1 cellular context compared by ENCODE assay signal in the genomic region with DNA sequence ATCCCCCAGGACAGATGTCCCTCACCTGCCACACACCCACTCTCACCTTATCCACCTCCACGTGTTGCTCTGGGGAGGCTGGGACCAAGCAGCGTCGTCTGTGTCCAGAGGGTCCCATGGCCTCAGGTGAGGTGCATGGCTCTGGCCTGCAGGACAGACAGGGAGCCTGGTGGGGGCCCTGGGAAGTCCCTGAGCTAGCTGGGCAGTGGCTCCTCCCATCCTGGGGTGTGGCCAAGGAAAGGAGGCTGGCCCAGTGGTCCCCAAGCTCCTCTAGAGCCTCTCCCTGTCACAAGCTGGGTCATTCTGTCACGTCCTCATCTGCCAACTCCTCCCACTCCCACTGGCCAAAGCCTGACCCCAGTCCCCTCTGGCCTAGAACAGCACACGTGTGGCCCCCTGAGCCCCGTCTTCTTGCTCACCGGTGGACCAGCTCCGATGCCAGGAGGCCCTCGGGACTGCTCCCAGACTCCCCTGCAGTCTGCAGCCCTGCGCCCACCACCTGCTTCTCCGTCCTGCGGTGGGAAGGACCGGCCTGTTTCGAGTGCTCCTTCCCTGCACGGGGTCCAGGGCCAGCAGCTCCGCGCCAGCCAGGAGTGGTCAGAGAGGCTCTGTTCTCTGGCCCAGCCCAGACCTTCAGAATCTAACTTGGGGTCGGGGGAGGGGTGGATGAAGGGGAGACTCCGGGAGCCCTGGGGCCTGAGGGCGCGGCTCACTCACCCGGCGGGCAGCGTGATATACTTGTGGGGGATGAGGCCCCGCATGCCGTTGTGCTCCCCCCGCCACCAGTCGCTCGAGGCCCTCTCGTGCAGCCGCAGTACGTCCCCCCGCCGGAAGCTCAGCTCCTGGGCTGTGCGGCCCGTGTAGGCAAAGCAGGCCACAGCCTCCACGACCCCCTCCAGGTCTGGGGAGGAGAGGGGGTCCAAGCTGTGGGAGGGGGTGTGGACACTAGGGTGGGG.
TF ChIP-seq lines count a peak whose summit lies in the region.

No MANE protein-coding gene starts in this region.

TF ChIP-seq in A549, 52 proteins besides CTCF, POLR2A, EP300 and RAD21 (continued from another document):
- TF ChIP-seq CBX8 (IDR thresholded peaks at IDR 0.05): no peak
- TF ChIP-seq MYC (IDR thresholded peaks at IDR 0.05; ENCODE audit: borderline replicate concordance, low read length): no peak
- no peak for TF ChIP-seq RCOR1 (IDR thresholded peaks at IDR 0.05; ENCODE audit: low read depth, low read length)
- no peak for TF ChIP-seq ZSCAN20 (CRISPR knock-in tag; IDR thresholded peaks at IDR 0.05)
- TF ChIP-seq JUNB (IDR thresholded peaks at IDR 0.05): no peak
- TF ChIP-seq KDM1A (IDR thresholded peaks at IDR 0.05; ENCODE audit: low read depth): no peak
- no peak for TF ChIP-seq FOSB (CRISPR knock-in tag; IDR thresholded peaks at IDR 0.05)
